In genomic region chr16:27169511-27170071, GRCh38 we compare ENCODE assay signal across 9 cellular contexts. TPM values are rescaled to one million over a fixed set of nuclear protein-coding genes. Genes with fewer than 3 reads are reported as not detected.
DNase-seq lines count a peak whose midpoint lies in the region; ATAC-seq and TF ChIP-seq lines count a peak whose summit lies in the region.
"Had no signal": no experiment of that assay in that cellular context is flagged by ENCODE, and none has a peak within 500 bp of the region (broad histone marks: within the 10 kb centered on the region; RNA-seq: fewer than 3 reads in every experiment).

No MANE protein-coding gene starts in this region.

- peak; percentile 33 for DNase-seq in GM04504 (ENCODE audit: low read depth)
- peak; percentile 52 for DNase-seq in NCI-H226
- peak; percentile 59 to 69 for DNase-seq in activated CD4-positive, alpha-beta T cell treated with anti-CD3 and anti-CD28 coated beads for 4 hours
- DNase-seq in effector CD4-positive, alpha-beta T cell, result peak; percentile 68
- peak; percentile 35 for DNase-seq in smooth muscle cell of the brain vasculature (ENCODE audit: low read depth, low spot score)
- no peak for DNase-seq in ovary

- no peak for TF ChIP-seq EP300 in ovary (IDR thresholded peaks at IDR 0.05)

- no peak for TF ChIP-seq POLR2A in ovary (IDR thresholded peaks at IDR 0.05)

- no peak overlapping the region for H3K4me3 ChIP-seq in ovary
- H3K4me3 ChIP-seq: body of pancreas had no signal

- no peaks in the 10 kb centered on the region for H3K4me1 ChIP-seq in ovary (ENCODE audit: insufficient read depth)

- no peaks in the 10 kb centered on the region for H3K36me3 ChIP-seq in ovary

- intact Hi-C loops in ovary (cut with DNase I), result loop anchor here in 3 of 4 donors (10.0 kb wide), 3 partner anchors 195 to 285 kb away; no protein-coding TSS in a partner anchor

- no peak for ATAC-seq in GM21825 (IDR thresholded peaks at IDR 0.05; ENCODE audit: unreplicated experiment)
- no peak for ATAC-seq in GM18861 (IDR thresholded peaks at IDR 0.05; ENCODE audit: unreplicated experiment)
- ATAC-seq: body of pancreas had no signal

- no peaks in the 10 kb centered on the region for H3K9me3 ChIP-seq in ovary
- H3K9me3 ChIP-seq: body of pancreas had no signal

- H3K27me3 ChIP-seq in ovary, result no peaks in the 10 kb centered on the region
- H3K27me3 ChIP-seq: body of pancreas had no signal

- H3K27ac ChIP-seq in ovary, result no peak overlapping the region
- H3K27ac ChIP-seq: body of pancreas had no signal

- no peak for TF ChIP-seq CTCF in ovary (IDR thresholded peaks at IDR 0.05)

- WGBS in ovary, 3 donors, result 37 to 52% (median 43%) methylated on average over 6 of the region's 6 CpGs

RNA-seq across cellular contexts. Expression of gene KDM8, which starts 33.7 kb away (rescaled TPM):
- 10 to 100 TPM in 1 of 7 donors, 1 to 10 TPM in 6; 3.8 to 11.0 (median 7.2) TPM for total RNA-seq in ovary
- 1 to 10 TPM; 3.7 to 5.0 TPM for polyA plus RNA-seq in ovary

Comparison
In these comparisons a context has a peak if more than half of its experiments do, and no peak if none do; other contexts are left out.
1. DNase-seq: peak in GM04504 (single experiment), NCI-H226 (single experiment), activated CD4-positive, alpha-beta T cell treated with anti-CD3 and anti-CD28 coated beads for 4 hours (2 of 2), effector CD4-positive, alpha-beta T cell (single experiment) and smooth muscle cell of the brain vasculature (single experiment); none in ovary (0 of 5).